ENCODE assay signal across 8 cellular contexts in the genomic region with DNA sequence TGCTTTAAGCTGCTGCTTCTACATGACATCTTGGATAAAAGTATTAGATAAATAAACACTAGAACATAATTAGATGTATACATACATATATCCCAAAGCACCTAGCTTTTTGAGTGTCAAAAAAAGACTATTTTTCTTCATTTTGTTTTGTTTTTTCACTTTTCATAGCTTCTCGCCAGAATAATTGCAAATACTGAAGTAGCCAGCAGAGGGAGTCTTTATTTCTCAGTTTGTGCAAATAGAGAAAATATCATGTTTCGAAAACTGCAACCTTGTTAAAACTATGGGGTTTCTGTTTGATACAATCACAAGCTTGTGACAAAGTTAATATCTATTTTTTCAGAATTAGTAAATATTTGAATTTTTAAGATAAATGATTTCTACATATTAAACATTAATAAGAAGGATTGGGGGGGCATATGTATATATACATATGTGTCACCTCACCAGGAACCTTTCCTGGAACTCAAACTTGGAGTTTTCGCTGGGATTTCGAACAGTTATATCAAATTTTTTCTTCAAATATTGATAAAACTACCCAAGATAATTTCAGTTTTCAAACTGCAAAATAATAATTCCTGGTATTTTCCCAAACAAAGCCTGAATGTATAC.
DNase-seq lines count a peak whose midpoint lies in the region; ATAC-seq and TF ChIP-seq lines count a peak whose summit lies in the region.

No MANE protein-coding gene starts in this region.

- TF ChIP-seq CTCF in fibroblast of villous mesenchyme (IDR thresholded peaks at IDR 0.05; ENCODE audit: insufficient read depth, low read depth, low read length) (peak; percentile 65), thoracic aorta (IDR thresholded peaks at IDR 0.05) (peak; percentile 64), omental fat pad (IDR thresholded peaks at IDR 0.05) (no peak)

- DNase-seq in EL (peak; percentile 28), RKO (ENCODE audit: low spot score) (peak; percentile 33), fibroblast of villous mesenchyme (ENCODE audit: low read depth) (peak; percentile 28), thoracic aorta (ENCODE audit: low spot score) (no peak), foreskin melanocyte (no peak), omental fat pad (ENCODE audit: low spot score) (no peak)
- no peak for DNase-seq in activated naive CD4-positive, alpha-beta T cell treated with Interleukin-2 at 50 U/mL for 16 hours

- H3K4me1 ChIP-seq in thoracic aorta (ENCODE audit: control insufficient read depth in 1 of 2, low read depth in 2 of 2): peaks cover 2 to 13% of the 10 kb centered on the region in 2 donors

- no peak overlapping the region for H3K27ac ChIP-seq in thoracic aorta

- H3K9me3 ChIP-seq in thoracic aorta: no peaks in the 10 kb centered on the region

- H3K4me3 ChIP-seq in fibroblast of villous mesenchyme (ENCODE audit: low read depth, low read length) (no peak overlapping the region), thoracic aorta (peak overlapping the region; percentile 57)

- peak; percentile 54 for ATAC-seq in HG02798 (IDR thresholded peaks at IDR 0.05; ENCODE audit: poor library complexity, unreplicated experiment)
- ATAC-seq in thoracic aorta (ENCODE audit: insufficient number of reproducible peaks, low FRiP score, low read depth): no peak
- no peak for ATAC-seq in omental fat pad (ENCODE audit: low FRiP score)

- H3K36me3 ChIP-seq in thoracic aorta: no peaks in the 10 kb centered on the region

- no peaks in the 10 kb centered on the region for H3K27me3 ChIP-seq in thoracic aorta (replicated peaks; ENCODE audit: insufficient read depth)

Comparison
In these comparisons a context has a peak if more than half of its experiments do, and no peak if none do; other contexts are left out.
1. DNase-seq: peak in EL (single experiment), RKO (single experiment) and fibroblast of villous mesenchyme (single experiment); none in thoracic aorta (single experiment), activated naive CD4-positive, alpha-beta T cell treated with Interleukin-2 at 50 U/mL for 16 hours (single experiment), foreskin melanocyte (single experiment) and omental fat pad (single experiment).
2. CTCF ChIP-seq: peak in fibroblast of villous mesenchyme (single experiment) and thoracic aorta (single experiment); none in omental fat pad (0 of 3).